Comparison of ENCODE assay signal across 1 cellular context in the genomic region with DNA sequence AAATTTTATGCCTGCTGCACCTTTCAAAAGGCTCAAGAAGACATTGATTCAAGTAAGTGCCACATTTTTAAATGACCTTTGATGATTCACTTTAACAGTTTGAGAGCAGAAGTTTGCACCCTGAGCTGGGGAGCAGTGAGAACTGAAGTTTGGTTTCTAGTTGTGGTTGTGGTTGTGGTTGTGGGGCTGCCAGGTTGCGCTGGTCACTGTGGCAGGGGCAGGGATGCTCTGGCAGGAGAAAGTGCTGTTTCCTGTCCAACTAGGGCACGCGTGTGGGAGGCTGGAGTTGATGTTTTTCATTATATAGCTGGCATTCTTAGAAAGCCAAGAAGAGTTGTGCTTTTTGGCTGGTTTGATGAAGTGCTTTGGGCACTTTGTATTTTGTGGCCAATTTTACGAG.
TF ChIP-seq lines count a peak whose summit lies in the region.

No MANE protein-coding gene starts in this region.

TF ChIP-seq in K562, 482 proteins besides CTCF, POLR2A, EP300 and RAD21 (continued from another document):
- TF ChIP-seq, protein P1, sequence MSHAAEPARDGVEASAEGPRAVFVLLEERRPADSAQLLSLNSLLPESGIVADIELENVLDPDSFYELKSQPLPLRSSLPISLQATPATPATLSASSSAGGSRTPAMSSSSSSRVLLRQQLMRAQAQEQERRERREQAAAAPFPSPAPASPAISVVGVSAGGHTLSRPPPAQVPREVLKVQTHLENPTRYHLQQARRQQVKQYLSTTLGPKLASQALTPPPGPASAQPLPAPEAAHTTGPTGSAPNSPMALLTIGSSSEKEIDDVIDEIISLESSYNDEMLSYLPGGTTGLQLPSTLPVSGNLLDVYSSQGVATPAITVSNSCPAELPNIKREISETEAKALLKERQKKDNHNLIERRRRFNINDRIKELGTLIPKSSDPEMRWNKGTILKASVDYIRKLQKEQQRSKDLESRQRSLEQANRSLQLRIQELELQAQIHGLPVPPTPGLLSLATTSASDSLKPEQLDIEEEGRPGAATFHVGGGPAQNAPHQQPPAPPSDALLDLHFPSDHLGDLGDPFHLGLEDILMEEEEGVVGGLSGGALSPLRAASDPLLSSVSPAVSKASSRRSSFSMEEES (CRISPR knock-in tag; IDR thresholded peaks at IDR 0.05): no peak
- TF ChIP-seq, protein P2, sequence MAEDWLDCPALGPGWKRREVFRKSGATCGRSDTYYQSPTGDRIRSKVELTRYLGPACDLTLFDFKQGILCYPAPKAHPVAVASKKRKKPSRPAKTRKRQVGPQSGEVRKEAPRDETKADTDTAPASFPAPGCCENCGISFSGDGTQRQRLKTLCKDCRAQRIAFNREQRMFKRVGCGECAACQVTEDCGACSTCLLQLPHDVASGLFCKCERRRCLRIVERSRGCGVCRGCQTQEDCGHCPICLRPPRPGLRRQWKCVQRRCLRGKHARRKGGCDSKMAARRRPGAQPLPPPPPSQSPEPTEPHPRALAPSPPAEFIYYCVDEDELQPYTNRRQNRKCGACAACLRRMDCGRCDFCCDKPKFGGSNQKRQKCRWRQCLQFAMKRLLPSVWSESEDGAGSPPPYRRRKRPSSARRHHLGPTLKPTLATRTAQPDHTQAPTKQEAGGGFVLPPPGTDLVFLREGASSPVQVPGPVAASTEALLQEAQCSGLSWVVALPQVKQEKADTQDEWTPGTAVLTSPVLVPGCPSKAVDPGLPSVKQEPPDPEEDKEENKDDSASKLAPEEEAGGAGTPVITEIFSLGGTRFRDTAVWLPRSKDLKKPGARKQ (CRISPR knock-in tag; IDR thresholded peaks at IDR 0.05): no peak
- TF ChIP-seq CTBP1 (IDR thresholded peaks at IDR 0.05; ENCODE audit: borderline replicate concordance) (no peak), TRIM24 (IDR thresholded peaks at IDR 0.05) (no peak)
